Comparison of ENCODE assay signal across 21 cellular contexts in genomic region chr7:105775580-105775979, GRCh38.
DNase-seq lines count a peak whose midpoint lies in the region; ATAC-seq and TF ChIP-seq lines count a peak whose summit lies in the region.
"Had no signal": no experiment of that assay in that cellular context is flagged by ENCODE, and none has a peak within 500 bp of the region (broad histone marks: within the 10 kb centered on the region; RNA-seq: fewer than 3 reads in every experiment).

No MANE protein-coding gene starts in this region.

- H3K36me3 ChIP-seq in ACC112 (ENCODE audit: insufficient read depth, low read length) (peaks cover 6% of the 10 kb centered on the region), SJCRH30 (no peaks in the 10 kb centered on the region; the same call in 1 of the 2 replicates), iPS-15b (ENCODE audit: control insufficient read depth, insufficient read depth, low read length) (no peaks in the 10 kb centered on the region), psoas muscle (ENCODE audit: insufficient read depth in 1 of 2, low read depth in 1 of 2) (no peaks in the 10 kb centered on the region)
- H3K36me3 ChIP-seq: gastroesophageal sphincter, spleen had no signal

- no peak for ATAC-seq in psoas muscle
- no peak for ATAC-seq in HG02981 (IDR thresholded peaks at IDR 0.05; ENCODE audit: unreplicated experiment)
- no peak for ATAC-seq in HG03521 (IDR thresholded peaks at IDR 0.05; ENCODE audit: unreplicated experiment)
- ATAC-seq: activated CD8-positive, alpha-beta T cell treated with anti-CD3 and anti-CD28 coated beads for 36 hours had no signal

- H3K4me1 ChIP-seq in ACC112 (ENCODE audit: control insufficient read depth, insufficient read depth, low read length, unreplicated experiment) (peaks cover 28% of the 10 kb centered on the region), SJCRH30 (peaks cover 28% of the 10 kb centered on the region), iPS-15b (ENCODE audit: control insufficient read depth, insufficient read depth, low read length) (peaks cover 47% of the 10 kb centered on the region), psoas muscle (peaks cover 23% of the 10 kb centered on the region)
- H3K4me1 ChIP-seq: spleen had no signal

- intact Hi-C loops in psoas muscle (cut with DNase I): loop anchor here (5.0 to 10.0 kb wide), 2 partner anchors 101 to 102 kb away; partner anchors contain the start of gene ATXN7L1 (in 1 of the 2)

- H3K27ac ChIP-seq in ACC112 (ENCODE audit: low read depth, low read length) (peak overlapping the region; percentile 77), SJCRH30 (peak overlapping the region; percentile 94), psoas muscle (peak overlapping the region; percentile 76)
- H3K27ac ChIP-seq: HL-60, spleen had no signal

- H3K79me2 ChIP-seq in ACC112 (ENCODE audit: control insufficient read depth, insufficient read depth, low read length, unreplicated experiment): no peaks in the 10 kb centered on the region

- DNase-seq in SJCRH30 (no peak), psoas muscle (no peak), NCI-H2171 treated with DMSO at 0.1 percent for 48 hours (lab: John Stamatoyannopoulos, UW) (no peak)
- no peak for DNase-seq in stimulated activated naive CD4-positive, alpha-beta T cell (lab: John Stamatoyannopoulos, UW)
- DNase-seq: activated B cell treated with CpG ODN at 0.5 μM for 24 hours; activated CD8-positive, alpha-beta T cell treated with anti-CD3 and anti-CD28 coated beads for 36 hours; activated T-cell treated with anti-CD3 and anti-CD28 coated beads, Interleukin-2, amount 50 U/mL, for 48 hours; CD4-positive, CD25-positive, alpha-beta regulatory T cell; DMS79; NCI-H1092; NCI-H526; posterior cingulate gyrus; SHP77; spleen; T-helper 2 cell had no signal

- WGBS in psoas muscle, 3 donors: 63 to 75% (median 66%) methylated on average over 6 of the region's 6 CpGs

- peaks cover 5% of the 10 kb centered on the region; the same call in 1 of the 2 replicates for H3K9me3 ChIP-seq in SJCRH30 (replicated peaks)
- H3K9me3 ChIP-seq in iPS-15b (ENCODE audit: control insufficient read depth, insufficient read depth, low read length): no peaks in the 10 kb centered on the region
- H3K9me3 ChIP-seq in psoas muscle: no peaks in the 10 kb centered on the region
- H3K9me3 ChIP-seq: gastroesophageal sphincter, spleen had no signal

- H2AFZ ChIP-seq in ACC112 (ENCODE audit: low read length, unreplicated experiment): no peak overlapping the region

- H3K27me3 ChIP-seq in ACC112 (ENCODE audit: insufficient read depth, low read length) (no peaks in the 10 kb centered on the region), SJCRH30 (no peaks in the 10 kb centered on the region), iPS-15b (ENCODE audit: control insufficient read depth, insufficient read depth, low read length) (no peaks in the 10 kb centered on the region), psoas muscle (ENCODE audit: insufficient read depth in 3 of 3, low read length in 2 of 3) (no peaks in the 10 kb centered on the region)
- H3K27me3 ChIP-seq: gastroesophageal sphincter, spleen had no signal

- H3K9ac ChIP-seq in iPS-15b (ENCODE audit: low read depth, low read length): no peak overlapping the region

- no peak for TF ChIP-seq CTCF in psoas muscle (IDR thresholded peaks at IDR 0.05)

- H3K4me3 ChIP-seq in ACC112 (ENCODE audit: low read depth, low read length) (0 out of 2 replicates have a peak overlapping the region, but pooled peaks have one; percentile 16), SJCRH30 (peak overlapping the region; percentile 28), iPS-15b (ENCODE audit: low read depth, low read length) (peak overlapping the region; percentile 2), psoas muscle (no peak overlapping the region)
- H3K4me3 ChIP-seq: gastroesophageal sphincter, spleen had no signal
